Comparison of ENCODE assay signal across 28 cellular contexts in the genomic region with DNA sequence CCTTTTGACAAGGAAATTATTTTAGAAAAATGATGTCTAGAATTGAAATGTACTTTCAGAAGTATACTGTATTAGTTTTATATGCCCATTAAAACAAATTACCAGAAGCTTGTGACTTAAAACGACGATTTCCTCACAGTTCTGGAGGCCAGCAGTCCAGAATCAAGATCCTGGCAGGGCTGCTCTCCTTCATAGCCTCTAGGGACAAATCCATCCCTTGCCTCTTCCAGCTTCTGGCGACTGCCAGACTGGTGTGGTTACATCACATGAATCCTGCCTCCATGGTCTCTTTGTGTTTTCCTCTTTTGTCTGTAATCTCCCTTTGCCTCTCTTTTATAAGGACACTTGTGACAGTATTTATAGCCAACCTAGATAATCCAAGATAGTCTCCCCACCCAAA.
"Had no signal": no experiment of that assay in that cellular context is flagged by ENCODE, and none has a peak within 500 bp of the region (broad histone marks: within the 10 kb centered on the region; RNA-seq: fewer than 3 reads in every experiment).

No MANE protein-coding gene starts in this region.

- H3K4me1 ChIP-seq: Peyer's patch had no signal

- H3K9me3 ChIP-seq: Peyer's patch had no signal

- ATAC-seq: activated CD8-positive, alpha-beta memory T cell treated with anti-CD3 and anti-CD28 coated beads, Interleukin-2, amount 10 ng/mL, durations not matched to agents 7 days and 5 days; activated naive CD8-positive, alpha-beta T cell treated with anti-CD3 and anti-CD28 coated beads, Interleukin-2, amount 50 U/mL, for 24 hours; PC-3 had no signal

- H3K27me3 ChIP-seq: Peyer's patch had no signal

- H3K27ac ChIP-seq: Peyer's patch, SK-N-MC, WERI-Rb-1 had no signal

- H3K4me3 ChIP-seq: Peyer's patch, SK-N-MC had no signal

- DNase-seq: activated CD4-positive, alpha-beta memory T cell treated with anti-CD3 and anti-CD28 coated beads, Interleukin-2, amount 10 ng/mL, durations not matched to agents 7 days and 5 days; activated CD4-positive, alpha-beta T cell treated with anti-CD3 and anti-CD28 coated beads for 1 hour; activated CD4-positive, alpha-beta T cell treated with anti-CD3 and anti-CD28 coated beads for 48 hours; activated CD4-positive, CD25-positive, alpha-beta regulatory T cell; activated CD8-positive, alpha-beta memory T cell treated with anti-CD3 and anti-CD28 coated beads for 24 hours; activated CD8-positive, alpha-beta memory T cell treated with anti-CD3 and anti-CD28 coated beads, Interleukin-2, amount 10 ng/mL, durations not matched to agents 7 days and 5 days; activated CD8-positive, alpha-beta memory T cell treated with anti-CD3 and anti-CD28 coated beads, Interleukin-2, amount 50 U/mL, for 48 hours; activated effector memory CD4-positive, alpha-beta T cell treated with Interleukin-2 at 50 U/mL for 16 hours; activated naive CD4-positive, alpha-beta T cell treated with anti-CD3 and anti-CD28 coated beads, Interleukin-2, amount 10 ng/mL, durations not matched to agents 7 days and 5 days; activated naive CD8-positive, alpha-beta T cell treated with anti-CD3 and anti-CD28 coated beads, Interleukin-2, amount 50 U/mL, for 24 hours; activated T-cell treated with anti-CD3 and anti-CD28 coated beads, Interleukin-2, amount 50 U/mL, for 48 hours; anterior cingulate cortex; Karpas-422; KBM-7; NCI-H1048; NCI-H1105 treated with DMSO at 0.1 percent for 48 hours; NCI-H1436; NCI-H1694; NCI-H2029; NCI-H345; NCI-H524 treated with DMSO at 0.1 percent for 48 hours; NK-92 treated with Interleukin-12 subunit alpha and Interleukin-12 subunit beta, amount 100 ng/mL, for 24 hours; PC-3; Peyer's patch; RPMI8226; T1000; WERI-Rb-1 had no signal

- H3K36me3 ChIP-seq: Peyer's patch, WERI-Rb-1 had no signal
